Comparison of ENCODE assay signal across 18 cellular contexts in genomic region chr11:127445476-127445875, GRCh38.
"Had no signal": no experiment of that assay in that cellular context is flagged by ENCODE, and none has a peak within 500 bp of the region (broad histone marks: within the 10 kb centered on the region; RNA-seq: fewer than 3 reads in every experiment).

No MANE protein-coding gene starts in this region.

- H3K4me3 ChIP-seq: dorsolateral prefrontal cortex, gastrocnemius medialis, psoas muscle, sigmoid colon, thyroid gland, uterus had no signal

- ATAC-seq: esophagus mucosa; gastrocnemius medialis; naive thymus-derived CD4-positive, alpha-beta T cell; psoas muscle had no signal

- H3K27ac ChIP-seq: dorsolateral prefrontal cortex, gastrocnemius medialis, neutrophil, psoas muscle, sigmoid colon, thyroid gland, uterus had no signal

- H3K4me1 ChIP-seq: gastrocnemius medialis, psoas muscle, sigmoid colon, uterus had no signal

- H3K27me3 ChIP-seq: gastrocnemius medialis, neutrophil, sigmoid colon, thyroid gland, uterus had no signal

- DNase-seq: cortex of kidney; dorsolateral prefrontal cortex; effector CD8-positive, alpha-beta T cell; gastrocnemius medialis; glutamatergic neuron; left cardiac atrium; naive thymus-derived CD4-positive, alpha-beta T cell; nephron progenitor cell; psoas muscle; retina; sigmoid colon; small intestine; stimulated activated CD4-positive, alpha-beta T cell treated with anti-CD3 and anti-CD28 coated beads, Interleukin-12 subunit alpha, Interleukin-12 subunit beta, amount 100 ng/mL, for 4 hours; stimulated activated naive CD4-positive, alpha-beta T cell treated with Interleukin-2 at 50 U/mL for 16 hours; thyroid gland; uterus had no signal

- H3K9me3 ChIP-seq: gastrocnemius medialis, neutrophil, psoas muscle, sigmoid colon, thyroid gland, uterus had no signal

- H3K36me3 ChIP-seq: gastrocnemius medialis, neutrophil, sigmoid colon, thyroid gland, uterus had no signal
